Comparison of ENCODE assay signal across 19 cellular contexts in the genomic region with DNA sequence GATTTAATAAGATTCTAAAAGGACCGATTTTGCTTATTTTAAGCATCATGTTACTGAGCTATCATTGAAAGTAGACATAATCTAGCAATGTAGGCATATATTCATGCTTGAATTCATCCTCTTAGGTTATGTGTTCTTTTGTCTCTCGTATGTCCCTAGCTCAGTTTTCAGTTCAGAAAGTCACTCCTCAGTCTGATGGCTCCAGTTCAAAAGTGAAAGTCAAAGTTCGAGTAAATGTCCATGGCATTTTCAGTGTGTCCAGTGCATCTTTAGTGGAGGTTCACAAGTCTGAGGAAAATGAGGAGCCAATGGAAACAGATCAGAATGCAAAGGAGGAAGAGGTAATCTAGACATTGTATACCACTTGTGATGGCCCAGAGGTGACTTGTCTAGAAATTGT.
"Had no signal": no experiment of that assay in that cellular context is flagged by ENCODE, and none has a peak within 500 bp of the region (broad histone marks: within the 10 kb centered on the region; RNA-seq: fewer than 3 reads in every experiment).

No MANE protein-coding gene starts in this region.

- H3K27ac Mint-ChIP-seq: activated B cell treated with CpG ODN at 0.5 μM for 24 hours, nephron, type B pancreatic cell had no signal

- H3K4me3 ChIP-seq: body of pancreas, dorsolateral prefrontal cortex, lower lobe of right lung, SK-N-MC, testis had no signal

- H3K27ac ChIP-seq: body of pancreas, dorsolateral prefrontal cortex, epithelial cell of prostate, lower lobe of right lung, SK-N-MC, testis had no signal

- ATAC-seq: body of pancreas, left colon, lower lobe of right lung, T-cell had no signal

- H3K4me1 ChIP-seq: body of pancreas, lower lobe of right lung, testis had no signal

- H3K4me1 Mint-ChIP-seq: nephron had no signal

- H3K27me3 ChIP-seq: body of pancreas, dorsolateral prefrontal cortex, testis had no signal

- DNase-seq: activated B cell treated with CpG ODN at 0.5 μM for 24 hours; activated CD4-positive, alpha-beta T cell treated with anti-CD3 and anti-CD28 coated beads, Interleukin-2, amount 50 U/mL, for 1 hour; activated naive CD4-positive, alpha-beta T cell; body of pancreas; dorsolateral prefrontal cortex; foreskin fibroblast; glutamatergic neuron; hippocampal formation; islet precursor cell; left colon; lower lobe of right lung; stimulated activated CD4-positive, alpha-beta T cell treated with anti-CD3 and anti-CD28 coated beads, Interleukin-12 subunit alpha, Interleukin-12 subunit beta, amount 100 ng/mL, for 4 hours; stimulated activated CD4-positive, alpha-beta T cell treated with anti-CD3 and anti-CD28 coated beads, Interleukin-1b, Interleukin-23, amount 100 ng/mL, for 48 hours; T-cell; testis had no signal

- H3K4me3 Mint-ChIP-seq: activated B cell treated with CpG ODN at 0.5 μM for 24 hours, nephron, T-cell, type B pancreatic cell had no signal

- H3K9me3 ChIP-seq: body of pancreas, lower lobe of right lung, testis had no signal

- H3K27me3 Mint-ChIP-seq: activated B cell treated with CpG ODN at 0.5 μM for 24 hours, T-cell, type B pancreatic cell had no signal

- H3K9me3 Mint-ChIP-seq: activated B cell treated with CpG ODN at 0.5 μM for 24 hours, nephron, T-cell, type B pancreatic cell had no signal
